In the genomic region with DNA sequence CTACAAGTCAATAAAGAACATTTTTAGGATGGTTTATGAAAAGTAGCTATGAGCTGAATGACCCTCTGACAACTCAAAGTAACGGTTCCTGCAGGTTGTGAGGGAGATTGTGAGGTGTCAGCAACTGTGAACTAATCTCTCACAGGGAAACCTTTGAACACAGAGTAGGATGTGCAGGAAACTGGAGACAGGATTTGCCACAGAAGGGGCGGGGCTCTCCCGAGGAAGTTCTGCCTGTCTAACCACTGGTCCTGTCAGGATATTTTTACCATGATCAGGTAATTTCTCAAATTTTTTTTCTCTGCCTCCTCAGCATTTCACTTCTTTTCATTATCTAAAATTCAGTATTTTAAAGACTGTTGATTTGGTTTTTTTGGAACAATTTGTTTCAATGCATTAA, we compare ENCODE assay signal across 17 cellular contexts.
"Had no signal": no experiment of that assay in that cellular context is flagged by ENCODE, and none has a peak within 500 bp of the region (broad histone marks: within the 10 kb centered on the region; RNA-seq: fewer than 3 reads in every experiment).

No MANE protein-coding gene starts in this region.

- H3K36me3 ChIP-seq: adrenal gland had no signal

- H3K27me3 ChIP-seq: adrenal gland, foreskin keratinocyte, transverse colon had no signal

- FAIRE-seq: astrocyte, islet of Langerhans had no signal

- ATAC-seq: foreskin keratinocyte, left lobe of liver had no signal

- H3K9me3 ChIP-seq: adrenal gland, transverse colon had no signal

- H3K27ac ChIP-seq: adrenal gland, foreskin keratinocyte, transverse colon had no signal

- H3K4me1 Mint-ChIP-seq: activated naive CD4-positive, alpha-beta T cell treated with anti-CD3 and anti-CD28 coated beads, Interleukin-2, amount 10 ng/mL, durations not matched to agents 7 days and 5 days had no signal

- H3K27ac Mint-ChIP-seq: activated T-cell treated with anti-CD3 and anti-CD28 coated beads, Interleukin-2, amount 50 U/mL, for 24 hours; T-helper 1 cell treated with Interleukin-12 subunit alpha and Interleukin-12 subunit beta and Interleukin-4 antibody, amounts not matched to agents 30 μg/mL and 1 μg/mL, for 36 hours had no signal

- H3K27me3 Mint-ChIP-seq: activated naive CD4-positive, alpha-beta T cell treated with anti-CD3 and anti-CD28 coated beads, Interleukin-2, amount 10 ng/mL, durations not matched to agents 7 days and 5 days; activated T-cell treated with anti-CD3 and anti-CD28 coated beads, Interleukin-2, amount 50 U/mL, for 24 hours had no signal

- H3K4me3 Mint-ChIP-seq: activated naive CD4-positive, alpha-beta T cell treated with anti-CD3 and anti-CD28 coated beads, Interleukin-2, amount 10 ng/mL, durations not matched to agents 7 days and 5 days; activated T-cell treated with anti-CD3 and anti-CD28 coated beads, Interleukin-2, amount 50 U/mL, for 24 hours; T-helper 1 cell treated with Interleukin-12 subunit alpha and Interleukin-12 subunit beta and Interleukin-4 antibody, amounts not matched to agents 30 μg/mL and 1 μg/mL, for 36 hours had no signal

- H3K4me1 ChIP-seq: adrenal gland, foreskin keratinocyte, transverse colon had no signal

- H3K4me3 ChIP-seq: adrenal gland, transverse colon had no signal

- H3K9me3 Mint-ChIP-seq: activated naive CD4-positive, alpha-beta T cell treated with anti-CD3 and anti-CD28 coated beads, Interleukin-2, amount 10 ng/mL, durations not matched to agents 7 days and 5 days; activated T-cell treated with anti-CD3 and anti-CD28 coated beads, Interleukin-2, amount 50 U/mL, for 24 hours; T-helper 1 cell treated with Interleukin-12 subunit alpha and Interleukin-12 subunit beta and Interleukin-4 antibody, amounts not matched to agents 30 μg/mL and 1 μg/mL, for 36 hours had no signal

- DNase-seq: activated CD4-positive, alpha-beta T cell treated with anti-CD3 and anti-CD28 coated beads, Interleukin-2, amount 50 U/mL, for 4 hours; activated CD4-positive, CD25-positive, alpha-beta regulatory T cell treated with anti-CD3 and anti-CD28 coated beads, Interleukin-2, amount 50 U/mL, for 72 hours; activated naive CD4-positive, alpha-beta T cell treated with anti-CD3 and anti-CD28 coated beads, Interleukin-2, amount 10 ng/mL, durations not matched to agents 7 days and 5 days; activated T-cell treated with anti-CD3 and anti-CD28 coated beads, Interleukin-2, amount 50 U/mL, for 24 hours; adrenal gland; effector CD8-positive, alpha-beta T cell; glutamatergic neuron; hippocampal formation; occipital lobe; stimulated activated CD4-positive, alpha-beta T cell treated with anti-CD3 and anti-CD28 coated beads, Interleukin-2, amount 100 ng/mL, for 24 hours; stimulated activated naive CD4-positive, alpha-beta T cell treated with Interleukin-2 at 50 U/mL for 16 hours; transverse colon had no signal
